26 cellular contexts compared by ENCODE assay signal in the genomic region with DNA sequence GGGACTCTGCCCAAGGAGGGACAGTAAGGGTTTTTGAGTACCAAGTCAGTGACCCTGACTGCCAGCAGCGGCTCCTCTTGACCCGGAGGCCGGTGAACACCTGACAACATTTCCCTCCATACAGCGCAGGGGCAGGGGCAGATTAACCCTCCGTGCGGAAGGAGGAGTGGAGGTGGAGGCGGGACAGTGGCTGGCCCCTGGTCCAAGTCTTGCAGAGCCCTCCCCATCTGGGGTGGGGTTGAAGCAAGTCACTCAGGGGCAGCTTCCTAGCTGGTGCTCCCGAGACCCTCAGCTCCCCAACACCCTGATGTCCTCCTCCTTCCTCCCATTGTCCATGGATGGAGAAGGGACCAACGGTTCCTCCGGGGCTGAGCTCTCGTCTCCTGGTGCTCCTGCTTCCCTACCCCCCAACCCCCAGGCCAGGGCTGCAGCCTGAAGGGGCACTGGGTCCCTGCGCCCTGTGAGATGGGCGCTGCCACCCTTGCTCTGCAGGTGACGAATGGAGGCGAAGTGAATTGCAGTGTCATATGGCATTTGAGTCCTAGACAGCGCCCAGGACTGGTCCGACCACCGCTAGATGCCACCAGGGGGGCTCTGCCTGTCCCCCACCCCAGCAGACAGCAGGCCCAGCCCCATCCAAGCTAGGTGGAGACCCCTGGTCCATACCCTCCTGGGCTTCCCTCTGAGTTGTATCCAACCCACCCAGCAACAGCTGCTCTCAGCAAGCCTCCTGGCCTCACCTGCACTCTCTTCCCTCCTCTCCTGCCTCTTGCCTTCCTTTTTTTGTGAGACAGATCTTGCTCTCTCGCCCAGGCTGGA. TPM values are rescaled to one million over a fixed set of nuclear protein-coding genes. Genes with fewer than 3 reads are reported as not detected.
A peak's percentile ranks its signal among the peaks of the same experiment; 100 is the strongest.
DNase-seq lines count a peak whose midpoint lies in the region; ATAC-seq, FAIRE-seq and TF ChIP-seq lines count a peak whose summit lies in the region.
"Had no signal": no experiment of that assay in that cellular context is flagged by ENCODE, and none has a peak within 500 bp of the region (broad histone marks: within the 10 kb centered on the region; RNA-seq: fewer than 3 reads in every experiment).

No MANE protein-coding gene starts in this region.

- peaks cover 16% of the 10 kb centered on the region for H3K4me1 Mint-ChIP-seq in memory B cell
- H3K4me1 Mint-ChIP-seq: central memory CD8-positive, alpha-beta T cell; endodermal cell; immature natural killer cell; neural crest cell had no signal

- no peak overlapping the region for H3K27ac Mint-ChIP-seq in memory B cell
- H3K27ac Mint-ChIP-seq: activated T-helper 2 cell treated with anti-CD3 and anti-CD28 coated beads, Interferon-gamma antibody, Interleukin-2, Interleukin-4, amounts not matched to agents 10 μg/mL and 5 μg/mL and 100 μg/mL, durations not matched to agents 14 hours and 24 hours and 36 hours; endodermal cell; immature natural killer cell had no signal

- H3K27me3 Mint-ChIP-seq in memory B cell: no peaks in the 10 kb centered on the region
- H3K27me3 Mint-ChIP-seq: central memory CD8-positive, alpha-beta T cell had no signal

- H3K27me3 ChIP-seq in HepG2 (ENCODE audit: control insufficient read depth in 1 of 2, insufficient read depth in 2 of 2, low read length in 2 of 2): no peaks in the 10 kb centered on the region
- H3K27me3 ChIP-seq in right lobe of liver: no peaks in the 10 kb centered on the region
- H3K27me3 ChIP-seq in OCI-LY3 (ENCODE audit: low read depth, low read length): no peaks in the 10 kb centered on the region
- no peaks in the 10 kb centered on the region for H3K27me3 ChIP-seq in vagina
- H3K27me3 ChIP-seq: BLaER1 treated with 17β-estradiol and CSF1 and Interleukin-3, amounts not matched to agents 10 nM and 100 nM; SJSA1; tibial nerve had no signal

- 85% methylated on average over 13 of the region's 19 CpGs for WGBS in HepG2 (ENCODE audit: low lambda C conversion rate)
- 52% methylated on average over 3 of the region's 19 CpGs for WGBS in right lobe of liver (ENCODE audit: insufficient coverage, low coverage, low lambda C conversion rate, missing lambda C conversion rate)

- H3K79me2 ChIP-seq in HepG2 (ENCODE audit: insufficient read depth, low read length) (no peaks in the 10 kb centered on the region), OCI-LY3 (ENCODE audit: low read length) (no peaks in the 10 kb centered on the region)
- H3K79me2 ChIP-seq: parathyroid adenoma had no signal

- POLR2A ChIA-PET in HepG2 (lab: Yijun Ruan, JAX): no interaction called here

- TF ChIP-seq POLR2A in HepG2 (IDR thresholded peaks at IDR 0.05; ENCODE audit: insufficient read depth in 1 of 2, low read depth in 2 of 2, low read length in 2 of 2) (no peak), right lobe of liver (IDR thresholded peaks at IDR 0.05) (no peak), vagina (IDR thresholded peaks at IDR 0.05) (no peak)

- H3K4me1 ChIP-seq in HepG2 (ENCODE audit: insufficient read depth, low read length) (peaks cover 21% of the 10 kb centered on the region), right lobe of liver (peaks cover 0 to 5% (median 0%) of the 10 kb centered on the region in 4 donors), OCI-LY3 (ENCODE audit: low read length) (peaks cover 33% of the 10 kb centered on the region), vagina (no peaks in the 10 kb centered on the region)
- H3K4me1 ChIP-seq: parathyroid adenoma, SJSA1, tibial nerve had no signal

- H3K4me2 ChIP-seq in HepG2 (ENCODE audit: low read depth, low read length) (no peak overlapping the region), OCI-LY3 (ENCODE audit: low read length) (no peak overlapping the region)

- DNase-seq in HepG2 (ENCODE audit: low spot score): no peak
- DNase-seq in right lobe of liver: no peak
- DNase-seq in memory B cell (ENCODE audit: low spot score in 2 of 2): no peak
- DNase-seq in vagina (ENCODE audit: extremely low spot score in 2 of 2): no peak
- DNase-seq in sciatic nerve (ENCODE audit: low spot score): no peak
- DNase-seq: activated CD4-positive, alpha-beta T cell treated with anti-CD3 and anti-CD28 coated beads, Interleukin-2, amount 50 U/mL, for 48 hours; activated CD4-positive, CD25-positive, alpha-beta regulatory T cell; activated CD8-positive, alpha-beta memory T cell treated with anti-CD3 and anti-CD28 coated beads, Interleukin-2, amount 50 U/mL, for 4 hours; COR-L47; endodermal cell; GM23248; immature natural killer cell; NCI-H1048; NCI-H2107; stimulated activated CD4-positive, alpha-beta T cell treated with anti-CD3 and anti-CD28 coated beads, Interleukin-12 subunit alpha, Interleukin-12 subunit beta, amount 100 ng/mL, for 4 hours; stimulated activated CD4-positive, alpha-beta T cell treated with anti-CD3 and anti-CD28 coated beads, Interleukin-4, amount 100 ng/mL, for 1 hour had no signal

- H3K4me3 Mint-ChIP-seq in memory B cell: peak overlapping the region; percentile 2
- H3K4me3 Mint-ChIP-seq: central memory CD8-positive, alpha-beta T cell; endodermal cell; immature natural killer cell; neural crest cell had no signal

- TF ChIP-seq EP300 in HepG2 (IDR thresholded peaks at IDR 0.05; ENCODE audit: low read depth in 2 of 2, low read length in 2 of 2) (no peak), HepG2 (CRISPR knock-in tag; IDR thresholded peaks at IDR 0.05; ENCODE audit: borderline replicate concordance) (no peak)

- H3K9me3 ChIP-seq in HepG2 (ENCODE audit: low read length) (0 out of 2 replicates have a peak, but pooled peaks cover under 1% of the 10 kb centered on the region), right lobe of liver (no peaks in the 10 kb centered on the region), OCI-LY3 (ENCODE audit: insufficient read depth, low read length) (no peaks in the 10 kb centered on the region), vagina (no peaks in the 10 kb centered on the region)
- H3K9me3 ChIP-seq: SJSA1, tibial nerve had no signal

- in situ Hi-C loops in HepG2 (cut with HindIII; ENCODE audit: extremely low pct_ligation_motif_present, low pct_unique_long_range_greater_than_20kb): loop anchor here (10.0 kb wide), 1 partner anchor 221 kb away; no protein-coding TSS in a partner anchor

- H3K9ac ChIP-seq in HepG2 (ENCODE audit: insufficient read depth, low read depth, low read length): no peak overlapping the region
- H3K9ac ChIP-seq in OCI-LY3 (ENCODE audit: low read length): no peak overlapping the region
- H3K9ac ChIP-seq: GM23248, parathyroid adenoma had no signal

- ATAC-seq in HepG2 (no peak), right lobe of liver (no peak), memory B cell (ENCODE audit: low read depth) (no peak), GM21423 (IDR thresholded peaks at IDR 0.05; ENCODE audit: unreplicated experiment) (no peak), sciatic nerve (no peak)
- ATAC-seq: right cardiac atrium had no signal

- no peak for TF ChIP-seq RAD21 in HepG2 (CRISPR knock-in tag; IDR thresholded peaks at IDR 0.05)

- H3K27ac ChIP-seq in HepG2 (ENCODE audit: extremely low read length, insufficient read depth, low read length) (no peak overlapping the region), right lobe of liver (no peak overlapping the region), OCI-LY3 (ENCODE audit: low read length) (peak overlapping the region; percentile 74; the same call in 1 of the 2 replicates), vagina (no peak overlapping the region)
- H3K27ac ChIP-seq: BLaER1 treated with 17β-estradiol and CSF1 and Interleukin-3, amounts not matched to agents 10 nM and 100 nM; GM23248; parathyroid adenoma; SJSA1; tibial nerve had no signal

- H3K36me3 Mint-ChIP-seq in memory B cell: peaks cover 4% of the 10 kb centered on the region
- H3K36me3 Mint-ChIP-seq: immature natural killer cell had no signal

- TF ChIP-seq CTCF in HepG2 (CRISPR knock-in tag; IDR thresholded peaks at IDR 0.05) (no peak), right lobe of liver (IDR thresholded peaks at IDR 0.05) (no peak), OCI-LY3 (IDR thresholded peaks at IDR 0.05; ENCODE audit: low read depth, low read length) (no peak), vagina (IDR thresholded peaks at IDR 0.05) (no peak)

- intact Hi-C loops in HepG2 (cut with micrococcal nuclease; ENCODE audit: unreplicated experiment) (loop anchor here (5.0 kb wide), 1 partner anchor 138 kb away; the partner anchor contains the start of gene TRAF3), right lobe of liver (cut with DNase I) (loop anchor here (5.0 to 10.0 kb wide), 2 partner anchors 141 to 143 kb away; partner anchors contain the start of gene TRAF3 (in 1 of the 2)), vagina (cut with DNase I) (loop anchor here (10.0 kb wide), 1 partner anchor 141 kb away; the partner anchor contains the start of gene TRAF3), sciatic nerve (cut with DNase I) (loop anchor here (10.0 kb wide), 1 partner anchor 221 kb away; no protein-coding TSS in a partner anchor)

- H2AFZ ChIP-seq in HepG2 (ENCODE audit: low read length) (no peak overlapping the region), OCI-LY3 (ENCODE audit: low read depth, low read length) (no peak overlapping the region)
- H2AFZ ChIP-seq: GM23248, parathyroid adenoma had no signal

- H3K36me3 ChIP-seq in HepG2 (replicated peaks in 1 of 2; ENCODE audit: control insufficient read depth in 1 of 2, insufficient read depth in 2 of 2, low read length in 2 of 2) (no peaks in the 10 kb centered on the region), right lobe of liver (no peaks in the 10 kb centered on the region), OCI-LY3 (replicated peaks; ENCODE audit: low read depth, low read length) (peaks cover 25% of the 10 kb centered on the region), vagina (no peaks in the 10 kb centered on the region)
- H3K36me3 ChIP-seq: SJSA1 had no signal

- H3K9me3 Mint-ChIP-seq in memory B cell: no peaks in the 10 kb centered on the region
- H3K9me3 Mint-ChIP-seq: activated T-helper 2 cell treated with anti-CD3 and anti-CD28 coated beads, Interferon-gamma antibody, Interleukin-2, Interleukin-4, amounts not matched to agents 10 μg/mL and 5 μg/mL and 100 μg/mL, durations not matched to agents 14 hours and 24 hours and 36 hours; central memory CD8-positive, alpha-beta T cell; endodermal cell; immature natural killer cell; neural crest cell had no signal

- CTCF ChIA-PET in HepG2 (lab: Yijun Ruan, JAX; ENCODE audit: low intra/inter-chr PET ratio, low total read pairs): no interaction called here

- H4K20me1 ChIP-seq in HepG2 (ENCODE audit: insufficient read depth, low read length) (no peaks in the 10 kb centered on the region), OCI-LY3 (ENCODE audit: insufficient read depth, low read length) (peaks cover 5% of the 10 kb centered on the region; the same call in 1 of the 2 replicates)

- FAIRE-seq in HepG2 (lab: Jason Lieb, UNC): no peak

- H3K4me3 ChIP-seq in HepG2 (replicated peaks in 1 of 3; ENCODE audit: insufficient read depth in 1 of 3, low read depth in 2 of 3, low read length in 3 of 3) (no peak overlapping the region), right lobe of liver (no peak overlapping the region), OCI-LY3 (ENCODE audit: low read length) (no peak overlapping the region), vagina (no peak overlapping the region)
- H3K4me3 ChIP-seq: BLaER1 treated with 17β-estradiol and CSF1 and Interleukin-3, amounts not matched to agents 10 nM and 100 nM; GM23248; SJSA1; tibial nerve had no signal

- no TSS peak for BruUV-seq in HepG2 (replicated peaks; lab: Mats Ljungman, UMichigan)

RNA-seq across cellular contexts. Expression of gene AMN, which starts 7.0 kb away (rescaled TPM):
- total RNA-seq in HepG2 (2016; rRNA removed; fragmentation: Illumina TruSeq; extraction: Trizol): 8.2 and 33.1 TPM in 2 replicates
- 5.2 and 6.0 TPM in 2 replicates for total RNA-seq in HepG2 (2016; cell fraction: cytosol; rRNA removed; fragmentation: Illumina TruSeq; extraction: Trizol; ENCODE audit: low read depth)
- total RNA-seq in HepG2 (2016; cell fraction: insoluble cytoplasmic fraction; rRNA removed; fragmentation: Illumina TruSeq; extraction: Trizol): 9.3 and 30.8 TPM in 2 replicates
- 7.8 and 9.0 TPM in 2 replicates for total RNA-seq in HepG2 (2016; cell fraction: membrane; rRNA removed; fragmentation: Illumina TruSeq; extraction: Trizol)
- 29.3 and 33.8 TPM in 2 replicates for total RNA-seq in HepG2 (2016; cell fraction: nucleus; rRNA removed; fragmentation: Illumina TruSeq; extraction: Trizol)
- 9.8 and 18.9 TPM in 2 replicates for polyA plus RNA-seq in HepG2 (2011; rRNA removed)
- polyA plus RNA-seq in HepG2 (2011; cell fraction: cytosol; rRNA removed): 13.3 and 22.3 TPM in 2 replicates
- polyA plus RNA-seq in HepG2 (2011; cell fraction: nucleus; rRNA removed): 158 and 165 TPM in 2 replicates
- polyA plus RNA-seq in HepG2 (2012): 15.1 and 18.5 TPM in 2 replicates
- 3.8 and 4.1 TPM in 2 replicates for polyA plus RNA-seq in HepG2 (2016; cell fraction: cytosol; fragmentation: Illumina TruSeq; extraction: Trizol; ENCODE audit: low read depth)
- polyA plus RNA-seq in HepG2 (2016; cell fraction: insoluble cytoplasmic fraction; fragmentation: Illumina TruSeq; extraction: Trizol; ENCODE audit: low read depth): 9.2 and 10.3 TPM in 2 replicates
- polyA plus RNA-seq in HepG2 (2016; cell fraction: membrane; fragmentation: Illumina TruSeq; extraction: Trizol; ENCODE audit: low read depth): 5.6 and 6.3 TPM in 2 replicates
- 62.6 and 64.7 TPM in 2 replicates for polyA plus RNA-seq in HepG2 (2016; cell fraction: nucleus; fragmentation: Illumina TruSeq; extraction: Trizol; ENCODE audit: insufficient read depth, low read depth)
- polyA minus RNA-seq in HepG2 (2011; rRNA and poly(A)+ RNA removed; ENCODE audit: low replicate concordance): 0.14 and 21.4 TPM in 2 replicates
- 12.3 and 17.0 TPM in 2 replicates for polyA minus RNA-seq in HepG2 (2011; cell fraction: cytosol; rRNA and poly(A)+ RNA removed)
- polyA minus RNA-seq in HepG2 (2011; cell fraction: nucleus; rRNA and poly(A)+ RNA removed): 14.8 and 15.0 TPM in 2 replicates
- 10 to 100 TPM in 5 of 6 experiments, 1 to 10 TPM in 1; 7.1 to 69.1 (median 28.6) TPM for total RNA-seq in right lobe of liver
- total RNA-seq in vagina: 11.8 TPM
- total RNA-seq in sciatic nerve: 0.40 TPM
- total RNA-seq: GM23248, SJSA1 had no signal
- polyA plus RNA-seq: GM23248 had no signal
